Comparison of ENCODE assay signal across 7 cellular contexts in genomic region chr13:114282143-114282685, GRCh38. TPM values are rescaled to one million over a fixed set of nuclear protein-coding genes. Genes with fewer than 3 reads are reported as not detected.
DNase-seq lines count a peak whose midpoint lies in the region; ATAC-seq and TF ChIP-seq lines count a peak whose summit lies in the region.

No MANE protein-coding gene starts in this region.

- no peaks in the 10 kb centered on the region for H3K9me3 Mint-ChIP-seq in activated CD4-positive, alpha-beta memory T cell treated with anti-CD3 and anti-CD28 coated beads, Interleukin-2, amount 10 ng/mL, durations not matched to agents 7 days and 5 days

- no peaks in the 10 kb centered on the region for H3K27me3 ChIP-seq in mucosa of stomach (ENCODE audit: control insufficient read depth, insufficient read depth, low read length)

- TF ChIP-seq CTCF in GM12875 (IDR thresholded peaks at IDR 0.05; ENCODE audit: borderline replicate concordance, insufficient read depth, low read depth, low read length) = no peak

- H3K4me1 ChIP-seq in mucosa of stomach (ENCODE audit: control insufficient read depth, insufficient read depth, low read length) = no peaks in the 10 kb centered on the region

- H3K9ac ChIP-seq in mucosa of stomach (ENCODE audit: low read length) = peak overlapping the region; percentile 82

- peaks cover 47% of the 10 kb centered on the region for H3K36me3 Mint-ChIP-seq in activated CD4-positive, alpha-beta memory T cell treated with anti-CD3 and anti-CD28 coated beads, Interleukin-2, amount 10 ng/mL, durations not matched to agents 7 days and 5 days (ENCODE audit: low read depth)

- H3K27me3 Mint-ChIP-seq in activated CD4-positive, alpha-beta memory T cell treated with anti-CD3 and anti-CD28 coated beads, Interleukin-2, amount 10 ng/mL, durations not matched to agents 7 days and 5 days = no peaks in the 10 kb centered on the region

- no peaks in the 10 kb centered on the region for H3K36me3 ChIP-seq in mucosa of stomach (ENCODE audit: control insufficient read depth, insufficient read depth, low read length)

- CTCF ChIA-PET in activated CD4-positive, alpha-beta memory T cell treated with anti-CD3 and anti-CD28 coated beads, Interleukin-2, amount 10 ng/mL, durations not matched to agents 7 days and 5 days (lab: Charles Lee) = interaction anchor here (0.8 to 1.7 kb wide), 3 partner anchors 31 to 60 kb away, joined by 3 to 5 read pairs (median 4); no protein-coding TSS in a partner anchor

- H3K9me3 ChIP-seq in mucosa of stomach (ENCODE audit: control insufficient read depth, low read length) = no peaks in the 10 kb centered on the region

- peak overlapping the region; percentile 77 for H3K4me3 Mint-ChIP-seq in activated CD4-positive, alpha-beta memory T cell treated with anti-CD3 and anti-CD28 coated beads, Interleukin-2, amount 10 ng/mL, durations not matched to agents 7 days and 5 days

- peak overlapping the region; percentile 85 for H3K27ac Mint-ChIP-seq in activated CD4-positive, alpha-beta memory T cell treated with anti-CD3 and anti-CD28 coated beads, Interleukin-2, amount 10 ng/mL, durations not matched to agents 7 days and 5 days

- ATAC-seq in HG02610 (IDR thresholded peaks at IDR 0.05; ENCODE audit: unreplicated experiment) = peak; percentile 52
- peak; percentile 11 for ATAC-seq in stimulated activated naive CD8-positive, alpha-beta T cell treated with anti-CD3 and anti-CD28 coated beads, Interleukin-15, Interleukin-2, amounts not matched to agents 100 U/mL and 50 U/mL, for 24 hours

- H3K4me1 Mint-ChIP-seq in activated CD4-positive, alpha-beta memory T cell treated with anti-CD3 and anti-CD28 coated beads, Interleukin-2, amount 10 ng/mL, durations not matched to agents 7 days and 5 days = peaks cover 48% of the 10 kb centered on the region

- H3K4me3 ChIP-seq in GM12875 (ENCODE audit: low read depth, low read length) (peak overlapping the region; percentile 74), mucosa of stomach (ENCODE audit: low read length) (peak overlapping the region; percentile 77)

- peak; percentile 49 for DNase-seq in NCI-H2227 (lab: John Stamatoyannopoulos, UW; ENCODE audit: unreplicated experiment)
- no peak for DNase-seq in activated CD4-positive, alpha-beta memory T cell treated with anti-CD3 and anti-CD28 coated beads, Interleukin-2, amount 10 ng/mL, durations not matched to agents 7 days and 5 days
- DNase-seq in epidermal melanocyte (ENCODE audit: insufficient read length, low spot score) = peak; percentile 60
- DNase-seq in stimulated activated naive CD8-positive, alpha-beta T cell treated with anti-CD3 and anti-CD28 coated beads, Interleukin-15, Interleukin-2, amounts not matched to agents 100 U/mL and 50 U/mL, for 24 hours = peak; percentile 54

- POLR2A ChIA-PET in activated CD4-positive, alpha-beta memory T cell treated with anti-CD3 and anti-CD28 coated beads, Interleukin-2, amount 10 ng/mL, durations not matched to agents 7 days and 5 days (lab: Charles Lee) = interaction anchor here (1.0 to 4.0 kb wide), 16 partner anchors 11 to 217 kb away, joined by 3 to 59 read pairs (median 6); no protein-coding TSS in a partner anchor

RNA-seq across cellular contexts. Expression of gene UPF3A, which starts 0.8 kb away (rescaled TPM):
- 10 to 100 TPM; 46.2 to 52.8 TPM for total RNA-seq in activated CD4-positive, alpha-beta memory T cell treated with anti-CD3 and anti-CD28 coated beads, Interleukin-2, amount 10 ng/mL, durations not matched to agents 7 days and 5 days

RNA-seq across cellular contexts. Expression of gene CHAMP1, which starts 32.1 kb away (rescaled TPM):
- 10 to 100 TPM; 30.6 to 32.8 TPM for total RNA-seq in activated CD4-positive, alpha-beta memory T cell treated with anti-CD3 and anti-CD28 coated beads, Interleukin-2, amount 10 ng/mL, durations not matched to agents 7 days and 5 days

RNA-seq across cellular contexts. Expression of gene CDC16, which starts 47.5 kb away (rescaled TPM):
- 10 to 100 TPM; 59.6 to 64.0 TPM for total RNA-seq in activated CD4-positive, alpha-beta memory T cell treated with anti-CD3 and anti-CD28 coated beads, Interleukin-2, amount 10 ng/mL, durations not matched to agents 7 days and 5 days
